In genomic region chr2:43218550-43219382, GRCh38 we compare ENCODE assay signal across 1 cellular context.
TF ChIP-seq lines count a peak whose summit lies in the region.

No MANE protein-coding gene starts in this region.

TF ChIP-seq in K562, 482 proteins besides CTCF, POLR2A, EP300 and RAD21 (continued from another document and continues in another):
- TF ChIP-seq CHAMP1 (IDR thresholded peaks at IDR 0.05) (no peak), HNRNPL (IDR thresholded peaks at IDR 0.05; ENCODE audit: low read depth, low read length) (no peak), HNRNPK (IDR thresholded peaks at IDR 0.05; ENCODE audit: low read depth, low read length, poor library complexity, severe bottlenecking) (no peak), CBX1 (IDR thresholded peaks at IDR 0.05; ENCODE audit: low read depth) (no peak), FOXP1 (CRISPR knock-in tag; IDR thresholded peaks at IDR 0.05) (0 out of 2 replicates have a peak, but pooled peaks have one; percentile 14), NCOA6 (IDR thresholded peaks at IDR 0.05) (no peak), MED1 (CRISPR knock-in tag; IDR thresholded peaks at IDR 0.05; ENCODE audit: borderline replicate concordance) (no peak), GTF2E2 (tag; IDR thresholded peaks at IDR 0.05) (no peak), IRF1 (CRISPR knock-in tag; IDR thresholded peaks at IDR 0.05; ENCODE audit: borderline replicate concordance) (no peak), MYNN (IDR thresholded peaks at IDR 0.05) (peak; percentile 42; the same call in 1 of the 2 replicates), MYNN (CRISPR knock-in tag; IDR thresholded peaks at IDR 0.05) (no peak), GABPB2 (CRISPR knock-in tag; conservative IDR thresholded peaks at IDR 0.05) (no peak), ZNF274 (IDR thresholded peaks at IDR 0.05; ENCODE audit: borderline replicate concordance, low read depth, low read length) (no peak), ARID1B (IDR thresholded peaks at IDR 0.05) (no peak), CEBPZ (IDR thresholded peaks at IDR 0.05; ENCODE audit: borderline replicate concordance, low read depth, low read length) (no peak), ELF2 (CRISPR knock-in tag; IDR thresholded peaks at IDR 0.05) (peak; percentile 21; the same call in 1 of the 2 replicates), CREM (IDR thresholded peaks at IDR 0.05; ENCODE audit: low read depth) (no peak), ZBTB5 (IDR thresholded peaks at IDR 0.05) (0 out of 2 replicates have a peak, but pooled peaks have one; percentile 16), MEF2A (IDR thresholded peaks at IDR 0.05; ENCODE audit: control insufficient read depth, low read depth, low read length) (no peak), HDGF (IDR thresholded peaks at IDR 0.05) (peak; percentile 98), RNF219 (CRISPR knock-in tag; IDR thresholded peaks at IDR 0.05) (no peak), VEZF1 (CRISPR knock-in tag; IDR thresholded peaks at IDR 0.05) (no peak; the same call in 1 of the 2 replicates), SRF (CRISPR knock-in tag; IDR thresholded peaks at IDR 0.05) (no peak), NCOA4 (IDR thresholded peaks at IDR 0.05; ENCODE audit: partially characterized antibody) (no peak), CBX8 (IDR thresholded peaks at IDR 0.05; ENCODE audit: borderline replicate concordance, extremely low read depth, low read depth, low read length, poor library complexity, severe bottlenecking) (no peak), ZNF655 (CRISPR knock-in tag; IDR thresholded peaks at IDR 0.05) (no peak), CHD2 (IDR thresholded peaks at IDR 0.05; ENCODE audit: low read depth, low read length) (no peak), CBFA2T3 (IDR thresholded peaks at IDR 0.05) (peak; percentile 15; the same call in 1 of the 2 replicates), SAP30 (IDR thresholded peaks at IDR 0.05; ENCODE audit: borderline replicate concordance, insufficient read depth, low read depth, low read length, poor library complexity, severe bottlenecking) (peak; percentile 24), HLTF (IDR thresholded peaks at IDR 0.05) (0 out of 2 replicates have a peak, but pooled peaks have one; percentile 19)
